ENCODE assay signal across 33 cellular contexts in the genomic region with DNA sequence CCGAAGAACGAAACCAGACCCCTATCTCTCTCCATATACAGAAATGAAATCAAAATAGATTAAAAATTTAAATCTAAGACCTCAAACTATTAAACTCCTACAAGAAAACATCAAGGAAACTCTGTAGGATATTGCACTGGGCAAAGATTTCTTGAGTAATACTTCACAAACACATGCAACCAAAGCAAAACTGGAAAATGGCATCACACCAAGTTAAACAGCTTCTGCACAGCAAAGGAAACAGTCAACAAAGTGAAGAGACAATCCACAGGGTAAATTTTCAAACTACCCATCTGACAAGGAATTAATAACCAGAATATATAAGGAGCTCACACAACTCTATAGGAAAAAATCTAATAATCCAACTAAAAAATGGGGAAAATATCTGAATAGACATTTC. TPM values are rescaled to one million over a fixed set of nuclear protein-coding genes. Genes with fewer than 3 reads are reported as not detected.
"Had no signal": no experiment of that assay in that cellular context is flagged by ENCODE, and none has a peak within 500 bp of the region (broad histone marks: within the 10 kb centered on the region; RNA-seq: fewer than 3 reads in every experiment).

No MANE protein-coding gene starts in this region.

- H3K27me3 ChIP-seq: neural progenitor cell, ovary, right lobe of liver, sigmoid colon, thyroid gland, tibial nerve, upper lobe of left lung, vagina had no signal

- ATAC-seq: naive thymus-derived CD4-positive, alpha-beta T cell; natural killer cell; right cardiac atrium; right lobe of liver; stimulated activated effector memory CD8-positive, alpha-beta T cell treated with anti-CD3 and anti-CD28 coated beads, Interleukin-12 subunit alpha, Interleukin-12 subunit beta, amount 100 ng/mL, for 72 hours; stimulated activated naive B cell treated with anti-CD40 and anti-IgM and Interleukin-4, amounts not matched to agents 10 μg/mL and 1 μg/mL and 100 μg/mL, for 72 hours had no signal

- H3K9me3 ChIP-seq: ovary, thyroid gland had no signal

- H3K27ac ChIP-seq: neural progenitor cell, ovary, parathyroid adenoma, right lobe of liver, sigmoid colon, stomach, thoracic aorta, thyroid gland, tibial nerve, upper lobe of left lung, vagina had no signal

- H3K36me3 ChIP-seq: neural progenitor cell, ovary, right lobe of liver, sigmoid colon, stomach, thoracic aorta, thyroid gland, tibial nerve, upper lobe of left lung, vagina had no signal

- DNase-seq: naive thymus-derived CD4-positive, alpha-beta T cell; natural killer cell; occipital lobe; ovary; posterior cingulate gyrus; retina; right cardiac atrium; right lobe of liver; sigmoid colon; small intestine; stimulated activated CD4-positive, alpha-beta T cell treated with anti-CD3 and anti-CD28 coated beads, Interleukin-15, amount 100 ng/mL, for 24 hours; stimulated activated CD4-positive, alpha-beta T cell treated with anti-CD3 and anti-CD28 coated beads, Interleukin-2, amount 100 ng/mL, for 24 hours; stimulated activated CD4-positive, alpha-beta T cell treated with anti-CD3 and anti-CD28 coated beads, Interleukin-2, amount 100 ng/mL, for 48 hours; stimulated activated CD4-positive, alpha-beta T cell treated with anti-CD3 and anti-CD28 coated beads, Interleukin-4, amount 100 ng/mL, for 24 hours; stimulated activated naive B cell treated with anti-CD40 and anti-IgM and Interleukin-4, amounts not matched to agents 10 μg/mL and 1 μg/mL and 100 μg/mL, for 72 hours; stimulated activated naive CD4-positive, alpha-beta T cell treated with Interleukin-2 at 50 U/mL for 16 hours; stomach; thyroid gland; trophoblast cell; upper lobe of left lung had no signal

- H3K4me3 ChIP-seq: neural progenitor cell, ovary, right lobe of liver, sigmoid colon, stomach, thoracic aorta, thyroid gland, tibial nerve, upper lobe of left lung, vagina had no signal

- H3K27ac Mint-ChIP-seq: naive thymus-derived CD4-positive, alpha-beta T cell; natural killer cell; nephron; neural progenitor cell; progenitor cell of endocrine pancreas; stimulated activated effector memory CD8-positive, alpha-beta T cell treated with anti-CD3 and anti-CD28 coated beads, Interleukin-12 subunit alpha, Interleukin-12 subunit beta, amount 100 ng/mL, for 72 hours; stimulated activated naive B cell treated with anti-CD40 and anti-IgM and Interleukin-4, amounts not matched to agents 10 μg/mL and 1 μg/mL and 100 μg/mL, for 72 hours; stimulated activated naive CD8-positive, alpha-beta T cell treated with anti-CD3 and anti-CD28 coated beads, Interleukin-15, Interleukin-2, amounts not matched to agents 100 ng/mL and 50 ng/mL, for 24 hours had no signal

- H3K4me3 Mint-ChIP-seq: naive thymus-derived CD4-positive, alpha-beta T cell; natural killer cell; nephron; neural progenitor cell; stimulated activated effector memory CD8-positive, alpha-beta T cell treated with anti-CD3 and anti-CD28 coated beads, Interleukin-12 subunit alpha, Interleukin-12 subunit beta, amount 100 ng/mL, for 72 hours; stimulated activated naive B cell treated with anti-CD40 and anti-IgM and Interleukin-4, amounts not matched to agents 10 μg/mL and 1 μg/mL and 100 μg/mL, for 72 hours; stimulated activated naive CD8-positive, alpha-beta T cell treated with anti-CD3 and anti-CD28 coated beads, Interleukin-15, Interleukin-2, amounts not matched to agents 100 ng/mL and 50 ng/mL, for 24 hours had no signal

- H3K9ac ChIP-seq: neural progenitor cell, parathyroid adenoma had no signal

- H3K4me1 Mint-ChIP-seq: naive thymus-derived CD4-positive, alpha-beta T cell; natural killer cell; nephron; neural progenitor cell; stimulated activated effector memory CD8-positive, alpha-beta T cell treated with anti-CD3 and anti-CD28 coated beads, Interleukin-12 subunit alpha, Interleukin-12 subunit beta, amount 100 ng/mL, for 72 hours; stimulated activated naive B cell treated with anti-CD40 and anti-IgM and Interleukin-4, amounts not matched to agents 10 μg/mL and 1 μg/mL and 100 μg/mL, for 72 hours had no signal

- H3K36me3 Mint-ChIP-seq: natural killer cell; neural progenitor cell; stimulated activated effector memory CD8-positive, alpha-beta T cell treated with anti-CD3 and anti-CD28 coated beads, Interleukin-12 subunit alpha, Interleukin-12 subunit beta, amount 100 ng/mL, for 72 hours had no signal

- H3K4me1 ChIP-seq: neural progenitor cell, parathyroid adenoma, sigmoid colon, stomach, thyroid gland, tibial nerve, upper lobe of left lung, vagina had no signal

RNA-seq across cellular contexts. Expression of gene CCK, which starts 29.4 kb away (rescaled TPM):
- total RNA-seq: naive thymus-derived CD4-positive, alpha-beta T cell; osteoblast; ovary; pulmonary artery endothelial cell; right cardiac atrium; right lobe of liver; subcutaneous adipose tissue; thoracic aorta; tibial nerve; ureter; vagina had no signal
